24 cellular contexts compared by ENCODE assay signal in the genomic region with DNA sequence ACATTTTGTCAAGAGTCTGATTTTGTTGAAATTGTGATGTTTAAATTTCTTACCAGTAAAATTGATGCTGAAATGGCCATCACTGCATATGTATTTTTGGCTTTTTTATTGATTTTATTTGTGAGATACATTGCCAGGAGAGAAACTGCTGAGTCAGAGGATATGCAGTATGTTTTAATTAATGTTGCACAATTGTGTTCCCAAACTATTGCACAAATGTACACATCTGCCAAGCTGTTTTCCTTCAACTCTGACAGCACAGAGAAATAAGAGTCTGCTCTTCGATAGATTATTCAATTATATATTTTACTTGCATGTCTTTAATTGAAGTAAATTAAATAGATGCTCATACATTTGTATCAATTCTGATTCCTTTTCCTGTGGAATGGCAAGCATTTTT.
A peak's percentile ranks its signal among the peaks of the same experiment; 100 is the strongest.
DNase-seq lines count a peak whose midpoint lies in the region; ATAC-seq and TF ChIP-seq lines count a peak whose summit lies in the region.
"Had no signal": no experiment of that assay in that cellular context is flagged by ENCODE, and none has a peak within 500 bp of the region (broad histone marks: within the 10 kb centered on the region; RNA-seq: fewer than 3 reads in every experiment).

No MANE protein-coding gene starts in this region.

- no peak overlapping the region for H3K9ac ChIP-seq in mesenchymal stem cell (ENCODE audit: low read length)

- H4K91ac ChIP-seq in mesenchymal stem cell (ENCODE audit: low read length): no peak overlapping the region

- no peak for TF ChIP-seq POLR2A in thyroid gland (IDR thresholded peaks at IDR 0.05)

- intact Hi-C loops in thyroid gland (cut with DNase I): no loop called here

- no peak overlapping the region for H2AFZ ChIP-seq in mesenchymal stem cell (ENCODE audit: low read depth, low read length)

- no peak overlapping the region for H3K4me2 ChIP-seq in mesenchymal stem cell (ENCODE audit: low read length, poor library complexity, severe bottlenecking)

- TF ChIP-seq CTCF in cardiac fibroblast (IDR thresholded peaks at IDR 0.05; ENCODE audit: low read depth, low read length): no peak
- TF ChIP-seq CTCF in thyroid gland (IDR thresholded peaks at IDR 0.05): no peak

- no peak overlapping the region for H4K8ac ChIP-seq in mesenchymal stem cell (ENCODE audit: low read length)

- H3K4me1 ChIP-seq in mesenchymal stem cell (ENCODE audit: control insufficient read depth, insufficient read depth, low read depth, low read length): no peaks in the 10 kb centered on the region
- no peaks in the 10 kb centered on the region for H3K4me1 ChIP-seq in thyroid gland
- H3K4me1 ChIP-seq: BE2C, body of pancreas, Peyer's patch, stomach, upper lobe of left lung had no signal

- H3K36me3 ChIP-seq in mesenchymal stem cell (ENCODE audit: control insufficient read depth in 1 of 2, insufficient read depth in 2 of 2, low read depth in 1 of 2, low read length in 2 of 2) (no peaks in the 10 kb centered on the region), thyroid gland (no peaks in the 10 kb centered on the region)
- H3K36me3 ChIP-seq: BE2C, Peyer's patch, stomach, upper lobe of left lung had no signal

- WGBS in mesenchymal stem cell: no CpG with 5 or more reads among the region's 1 CpG
- WGBS in thyroid gland, 2 donors: 81 to 87% methylated on average over 1 of the region's 1 CpG

- ATAC-seq in HG03342 (IDR thresholded peaks at IDR 0.05; ENCODE audit: unreplicated experiment): no peak
- ATAC-seq: activated T-cell treated with anti-CD3 and anti-CD28 coated beads, Interleukin-2, amount 50 U/mL, for 4 hours; body of pancreas had no signal

- H3K27me3 ChIP-seq in mesenchymal stem cell (ENCODE audit: control insufficient read depth in 1 of 2, insufficient read depth in 1 of 2, low read length in 2 of 2) (no peaks in the 10 kb centered on the region), thyroid gland (no peaks in the 10 kb centered on the region)
- H3K27me3 ChIP-seq: BE2C, body of pancreas, Peyer's patch, stomach, upper lobe of left lung had no signal

- no peak overlapping the region for H2AK5ac ChIP-seq in mesenchymal stem cell (ENCODE audit: low read length, severe bottlenecking)

- H2BK12ac ChIP-seq in mesenchymal stem cell (ENCODE audit: low read length in 2 of 2): no peak overlapping the region

- H3K23ac ChIP-seq in mesenchymal stem cell (ENCODE audit: low read length in 2 of 2): no peak overlapping the region

- no peak overlapping the region for H2BK15ac ChIP-seq in mesenchymal stem cell (ENCODE audit: low read depth, poor library complexity, severe bottlenecking)

- H2BK120ac ChIP-seq in mesenchymal stem cell (ENCODE audit: low read depth, low read length): no peak overlapping the region

- no peak overlapping the region for H3K14ac ChIP-seq in mesenchymal stem cell (ENCODE audit: low read length in 2 of 2)

- no peaks in the 10 kb centered on the region for H3K79me1 ChIP-seq in mesenchymal stem cell (replicated peaks; ENCODE audit: low read length, poor library complexity, severe bottlenecking)

- H3K4ac ChIP-seq in mesenchymal stem cell (ENCODE audit: low read depth in 1 of 2, low read length in 2 of 2): no peak overlapping the region

- DNase-seq in H4 (ENCODE audit: low spot score) (peak; percentile 12), NCI-H69 (lab: John Stamatoyannopoulos, UW) (peak; percentile 14), cardiac fibroblast (ENCODE audit: low read depth in 2 of 2) (peak; percentile 78 to 83), mesenchymal stem cell (peak; percentile 86), SHP77 (lab: John Stamatoyannopoulos, UW) (no peak), thyroid gland (no peak)
- DNase-seq: activated CD4-positive, CD25-positive, alpha-beta regulatory T cell treated with anti-CD3 and anti-CD28 coated beads, Interleukin-2, amount 50 U/mL, for 72 hours; activated naive CD4-positive, alpha-beta T cell treated with anti-CD3 and anti-CD28 coated beads, Interleukin-2, amount 50 U/mL, for 16 hours; activated T-cell treated with anti-CD3 and anti-CD28 coated beads, Interleukin-2, amount 50 U/mL, for 4 hours; BE2C; body of pancreas; GOT3; KBM-7; midbrain; NCI-H146; NCI-H82; nephron progenitor cell; Peyer's patch; stimulated activated CD4-positive, alpha-beta T cell treated with anti-CD3 and anti-CD28 coated beads, Interleukin-4, amount 100 ng/mL, for 24 hours; stomach; upper lobe of left lung had no signal

- H3K27ac ChIP-seq in mesenchymal stem cell (ENCODE audit: low read length, poor library complexity, severe bottlenecking): no peak overlapping the region
- no peak overlapping the region for H3K27ac ChIP-seq in thyroid gland
- H3K27ac ChIP-seq: body of pancreas, coronary artery, Peyer's patch, skin epidermis, stomach, upper lobe of left lung had no signal

- H3K4me3 ChIP-seq in cardiac fibroblast (replicated peaks in 1 of 2; ENCODE audit: low read depth in 2 of 2, low read length in 2 of 2) (no peak overlapping the region), mesenchymal stem cell (ENCODE audit: insufficient read depth in 1 of 2, low read depth in 1 of 2, low read length in 2 of 2) (no peak overlapping the region), thyroid gland (replicated peaks in 1 of 3) (no peak overlapping the region)
- H3K4me3 ChIP-seq: body of pancreas, coronary artery, Peyer's patch, skin epidermis, stomach, upper lobe of left lung had no signal

- H3K9me3 ChIP-seq in mesenchymal stem cell (ENCODE audit: control insufficient read depth, low read length): no peaks in the 10 kb centered on the region
- H3K9me3 ChIP-seq in thyroid gland: no peaks in the 10 kb centered on the region
- H3K9me3 ChIP-seq: BE2C, body of pancreas, Peyer's patch, stomach, upper lobe of left lung had no signal

- no peak overlapping the region for H3K18ac ChIP-seq in mesenchymal stem cell (ENCODE audit: low read depth in 1 of 2, low read length in 2 of 2)

- no peak overlapping the region for H2BK5ac ChIP-seq in mesenchymal stem cell (ENCODE audit: low read depth, low read length, poor library complexity, severe bottlenecking)

Comparison
In these comparisons a context has a peak if more than half of its experiments do, and no peak if none do; other contexts are left out.
1. DNase-seq: peak in H4 (single experiment), NCI-H69 (single experiment), cardiac fibroblast (2 of 2) and mesenchymal stem cell (single experiment); none in SHP77 (0 of 2) and thyroid gland (0 of 2).